Comparison of ENCODE assay signal across 20 cellular contexts in genomic region chr11:120501976-120502755, GRCh38. TPM values are rescaled to one million over a fixed set of nuclear protein-coding genes. Genes with fewer than 3 reads are reported as not detected.
"Had no signal": no experiment of that assay in that cellular context is flagged by ENCODE, and none has a peak within 500 bp of the region (broad histone marks: within the 10 kb centered on the region; RNA-seq: fewer than 3 reads in every experiment).

No MANE protein-coding gene starts in this region.

- DNase-seq: activated B cell treated with CpG ODN at 0.5 μM for 24 hours; activated CD4-positive, alpha-beta T cell treated with anti-CD3 and anti-CD28 coated beads, Interleukin-2, amount 50 U/mL, for 1 hour; activated CD8-positive, alpha-beta memory T cell treated with anti-CD3 and anti-CD28 coated beads, Interleukin-2, amount 10 ng/mL, durations not matched to agents 7 days and 5 days; activated CD8-positive, alpha-beta T cell treated with anti-CD3 and anti-CD28 coated beads for 36 hours; activated T-cell treated with anti-CD3 and anti-CD28 coated beads, Interleukin-2, amount 50 U/mL, for 48 hours; central memory CD4-positive, alpha-beta T cell; heart left ventricle; hypothalamus; lower lobe of right lung; mucosa of descending colon; right lobe of liver; stimulated activated CD4-positive, alpha-beta T cell treated with anti-CD3 and anti-CD28 coated beads, Interleukin-2, amount 100 ng/mL, for 48 hours; stimulated activated naive CD4-positive, alpha-beta T cell treated with Interleukin-2 at 50 U/mL for 16 hours had no signal

- H3K36me3 ChIP-seq: breast epithelium, heart left ventricle, lower lobe of right lung, right lobe of liver, tibial nerve had no signal

- H3K27ac ChIP-seq: breast epithelium, heart left ventricle, lower lobe of right lung, right lobe of liver, tibial nerve had no signal

- H3K4me1 ChIP-seq: lower lobe of right lung, right lobe of liver had no signal

- H3K4me3 Mint-ChIP-seq: activated B cell treated with CpG ODN at 0.5 μM for 24 hours; activated CD8-positive, alpha-beta memory T cell treated with anti-CD3 and anti-CD28 coated beads, Interleukin-2, amount 10 ng/mL, durations not matched to agents 7 days and 5 days; activated CD8-positive, alpha-beta T cell treated with anti-CD3 and anti-CD28 coated beads for 36 hours; activated naive CD4-positive, alpha-beta T cell treated with anti-CD3 and anti-CD28 coated beads, Interleukin-2, amount 50 U/mL, for 24 hours; natural killer cell treated with Interleukin-12 subunit alpha and Interleukin-12 subunit beta and Interleukin-15 and Interleukin-18, amount 100 ng/mL, for 72 hours had no signal

- H3K27me3 ChIP-seq: right lobe of liver had no signal

- H3K4me3 ChIP-seq: breast epithelium, heart left ventricle, lower lobe of right lung, mucosa of descending colon, right lobe of liver, tibial nerve had no signal

- H3K9me3 Mint-ChIP-seq: activated B cell treated with CpG ODN at 0.5 μM for 24 hours; activated CD8-positive, alpha-beta T cell treated with anti-CD3 and anti-CD28 coated beads for 36 hours; activated naive CD4-positive, alpha-beta T cell treated with anti-CD3 and anti-CD28 coated beads, Interleukin-2, amount 50 U/mL, for 24 hours; activated T-helper 2 cell treated with anti-CD3 and anti-CD28 coated beads, Interferon-gamma antibody, Interleukin-2, Interleukin-4, amounts not matched to agents 10 μg/mL and 5 μg/mL and 100 μg/mL, durations not matched to agents 14 hours and 24 hours and 36 hours; natural killer cell treated with Interleukin-12 subunit alpha and Interleukin-12 subunit beta and Interleukin-15 and Interleukin-18, amount 100 ng/mL, for 72 hours had no signal

- H3K27ac Mint-ChIP-seq: activated B cell treated with CpG ODN at 0.5 μM for 24 hours; activated CD8-positive, alpha-beta memory T cell treated with anti-CD3 and anti-CD28 coated beads, Interleukin-2, amount 10 ng/mL, durations not matched to agents 7 days and 5 days; activated CD8-positive, alpha-beta T cell treated with anti-CD3 and anti-CD28 coated beads for 36 hours; activated naive CD4-positive, alpha-beta T cell treated with anti-CD3 and anti-CD28 coated beads, Interleukin-2, amount 50 U/mL, for 24 hours; activated T-helper 2 cell treated with anti-CD3 and anti-CD28 coated beads, Interferon-gamma antibody, Interleukin-2, Interleukin-4, amounts not matched to agents 10 μg/mL and 5 μg/mL and 100 μg/mL, durations not matched to agents 14 hours and 24 hours and 36 hours; natural killer cell treated with Interleukin-12 subunit alpha and Interleukin-12 subunit beta and Interleukin-15 and Interleukin-18, amount 100 ng/mL, for 72 hours had no signal

- ATAC-seq: activated CD8-positive, alpha-beta memory T cell treated with anti-CD3 and anti-CD28 coated beads, Interleukin-2, amount 10 ng/mL, durations not matched to agents 7 days and 5 days; activated CD8-positive, alpha-beta T cell treated with anti-CD3 and anti-CD28 coated beads for 36 hours; esophagus mucosa; left lobe of liver; lower lobe of right lung; mucosa of descending colon; natural killer cell treated with Interleukin-12 subunit alpha and Interleukin-12 subunit beta and Interleukin-15 and Interleukin-18, amount 100 ng/mL, for 72 hours; right lobe of liver had no signal

- H3K4me1 Mint-ChIP-seq: activated B cell treated with CpG ODN at 0.5 μM for 24 hours; activated CD8-positive, alpha-beta memory T cell treated with anti-CD3 and anti-CD28 coated beads, Interleukin-2, amount 10 ng/mL, durations not matched to agents 7 days and 5 days; activated naive CD4-positive, alpha-beta T cell treated with anti-CD3 and anti-CD28 coated beads, Interleukin-2, amount 50 U/mL, for 24 hours had no signal

- H3K9me3 ChIP-seq: breast epithelium, heart left ventricle, lower lobe of right lung, mucosa of descending colon, right lobe of liver, tibial nerve had no signal

- H3K36me3 Mint-ChIP-seq: activated CD8-positive, alpha-beta memory T cell treated with anti-CD3 and anti-CD28 coated beads, Interleukin-2, amount 10 ng/mL, durations not matched to agents 7 days and 5 days; activated naive CD4-positive, alpha-beta T cell treated with anti-CD3 and anti-CD28 coated beads, Interleukin-2, amount 50 U/mL, for 24 hours; natural killer cell treated with Interleukin-12 subunit alpha and Interleukin-12 subunit beta and Interleukin-15 and Interleukin-18, amount 100 ng/mL, for 72 hours had no signal

RNA-seq across cellular contexts. Expression of gene GRIK4, which starts 9.4 kb away (rescaled TPM):
- total RNA-seq: activated B cell treated with CpG ODN at 0.5 μM for 24 hours; activated CD8-positive, alpha-beta T cell treated with anti-CD3 and anti-CD28 coated beads for 36 hours; activated T-helper 2 cell treated with anti-CD3 and anti-CD28 coated beads, Interferon-gamma antibody, Interleukin-2, Interleukin-4, amounts not matched to agents 10 μg/mL and 5 μg/mL and 100 μg/mL, durations not matched to agents 14 hours and 24 hours and 36 hours had no signal
